ENCODE assay signal across 23 cellular contexts in genomic region chr19:31296741-31297390, GRCh38.
"Had no signal": no experiment of that assay in that cellular context is flagged by ENCODE, and none has a peak within 500 bp of the region (broad histone marks: within the 10 kb centered on the region; RNA-seq: fewer than 3 reads in every experiment).

No MANE protein-coding gene starts in this region.

- H3K4me1 ChIP-seq: esophagus squamous epithelium, pancreas, spleen, vagina had no signal

- H3K36me3 Mint-ChIP-seq: memory B cell; naive thymus-derived CD4-positive, alpha-beta T cell; stimulated activated memory B cell treated with anti-CD40 and anti-IgM and Interleukin-4, amounts not matched to agents 10 μg/mL and 1 μg/mL and 100 μg/mL, for 72 hours had no signal

- ATAC-seq: effector memory CD8-positive, alpha-beta T cell; left lobe of liver; naive thymus-derived CD4-positive, alpha-beta T cell; pancreas; stimulated activated memory B cell treated with anti-CD40 and anti-IgM and Interleukin-4, amounts not matched to agents 10 μg/mL and 1 μg/mL and 100 μg/mL, for 72 hours; stimulated activated naive CD8-positive, alpha-beta T cell treated with anti-CD3 and anti-CD28 coated beads, Interleukin-15, Interleukin-2, amounts not matched to agents 100 U/mL and 50 U/mL, for 24 hours had no signal

- H3K4me1 Mint-ChIP-seq: memory B cell; stimulated activated memory B cell treated with anti-CD40 and anti-IgM and Interleukin-4, amounts not matched to agents 10 μg/mL and 1 μg/mL and 100 μg/mL, for 72 hours had no signal

- H3K27ac ChIP-seq: esophagus squamous epithelium, neutrophil, pancreas, skin epidermis, spleen, thoracic aorta, tibial nerve, vagina had no signal

- FAIRE-seq: endometrium, keratinocyte, pancreas had no signal

- H3K27ac Mint-ChIP-seq: effector memory CD8-positive, alpha-beta T cell; memory B cell; naive thymus-derived CD4-positive, alpha-beta T cell; stimulated activated memory B cell treated with anti-CD40 and anti-IgM and Interleukin-4, amounts not matched to agents 10 μg/mL and 1 μg/mL and 100 μg/mL, for 72 hours had no signal

- DNase-seq: cortex of kidney; effector memory CD8-positive, alpha-beta T cell; erythroblast; esophagus squamous epithelium; foreskin melanocyte; midbrain; naive thymus-derived CD4-positive, alpha-beta T cell; spleen; stimulated activated CD4-positive, alpha-beta T cell treated with anti-CD3 and anti-CD28 coated beads, Interleukin-4, amount 100 ng/mL, for 4 hours; stimulated activated naive CD8-positive, alpha-beta T cell treated with anti-CD3 and anti-CD28 coated beads, Interleukin-15, Interleukin-2, amounts not matched to agents 100 U/mL and 50 U/mL, for 24 hours; substantia nigra had no signal

- H3K27me3 Mint-ChIP-seq: memory B cell; naive thymus-derived CD4-positive, alpha-beta T cell; stimulated activated memory B cell treated with anti-CD40 and anti-IgM and Interleukin-4, amounts not matched to agents 10 μg/mL and 1 μg/mL and 100 μg/mL, for 72 hours had no signal

- H3K9me3 ChIP-seq: esophagus squamous epithelium, neutrophil, pancreas, spleen, thoracic aorta, tibial nerve, vagina had no signal

- H3K27me3 ChIP-seq: esophagus squamous epithelium, neutrophil, pancreas, spleen, tibial nerve, vagina had no signal

- H3K4me3 ChIP-seq: esophagus squamous epithelium, lung, pancreas, skin epidermis, spleen, thoracic aorta, tibial nerve, vagina had no signal

- H3K4me3 Mint-ChIP-seq: effector memory CD8-positive, alpha-beta T cell; memory B cell; naive thymus-derived CD4-positive, alpha-beta T cell; stimulated activated memory B cell treated with anti-CD40 and anti-IgM and Interleukin-4, amounts not matched to agents 10 μg/mL and 1 μg/mL and 100 μg/mL, for 72 hours had no signal

- H3K36me3 ChIP-seq: esophagus squamous epithelium, neutrophil, pancreas, spleen, thoracic aorta, vagina had no signal
